30 cellular contexts compared by ENCODE assay signal in the genomic region with DNA sequence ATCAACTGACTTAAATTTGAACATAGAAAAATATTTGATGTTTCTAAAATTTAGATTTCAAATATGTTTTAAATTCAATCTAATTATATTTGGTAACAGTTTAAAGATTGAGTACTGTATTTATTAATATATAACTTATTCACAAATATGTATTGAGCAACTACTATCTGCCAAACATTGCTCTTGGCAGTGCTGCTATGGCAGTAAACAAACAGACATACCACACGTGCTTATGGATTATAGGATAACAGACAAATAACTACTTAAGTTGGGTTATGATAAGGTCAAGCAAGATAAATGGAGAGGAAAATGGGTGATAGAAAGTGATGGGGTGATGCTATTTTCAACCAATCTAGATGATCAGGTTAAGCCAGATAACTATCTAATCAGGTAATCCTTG.
"Had no signal": no experiment of that assay in that cellular context is flagged by ENCODE, and none has a peak within 500 bp of the region (broad histone marks: within the 10 kb centered on the region; RNA-seq: fewer than 3 reads in every experiment).

No MANE protein-coding gene starts in this region.

- H3K27ac Mint-ChIP-seq: activated CD4-positive, alpha-beta memory T cell treated with anti-CD3 and anti-CD28 coated beads, Interleukin-2, amount 10 ng/mL, durations not matched to agents 7 days and 5 days; activated CD4-positive, alpha-beta T cell treated with anti-CD3 and anti-CD28 coated beads, Interleukin-2, amount 10 ng/mL, durations not matched to agents 7 days and 5 days; activated naive CD8-positive, alpha-beta T cell; activated T-helper 17 cell treated with anti-CD3 and anti-CD28 coated beads, Interleukin-2, amount 50 U/mL, for 72 hours; dendritic cell treated with granulocyte-macrophage colony-stimulating factor and Interleukin-4, amounts not matched to agents 40 ng/mL and 50 ng/mL, for 4 days; endodermal cell; WTC11 had no signal

- ATAC-seq: activated T-cell treated with anti-CD3 and anti-CD28 coated beads, Interleukin-2, amount 50 U/mL, for 4 hours; activated T-helper 17 cell treated with anti-CD3 and anti-CD28 coated beads, Interleukin-2, amount 50 U/mL, for 72 hours; esophagus mucosa; WTC11 had no signal

- H3K9me3 Mint-ChIP-seq: endodermal cell had no signal

- H3K4me1 Mint-ChIP-seq: activated CD4-positive, alpha-beta memory T cell treated with anti-CD3 and anti-CD28 coated beads, Interleukin-2, amount 10 ng/mL, durations not matched to agents 7 days and 5 days; activated CD4-positive, alpha-beta T cell treated with anti-CD3 and anti-CD28 coated beads, Interleukin-2, amount 10 ng/mL, durations not matched to agents 7 days and 5 days; activated T-helper 17 cell treated with anti-CD3 and anti-CD28 coated beads, Interleukin-2, amount 50 U/mL, for 72 hours; central memory CD8-positive, alpha-beta T cell; WTC11 had no signal

- H3K36me3 Mint-ChIP-seq: activated naive CD8-positive, alpha-beta T cell; WTC11 had no signal

- H3K4me3 ChIP-seq: adrenal gland, coronary artery, dorsolateral prefrontal cortex had no signal

- H3K27me3 ChIP-seq: adrenal gland, brain microvascular endothelial cell, dorsolateral prefrontal cortex had no signal

- H3K4me3 Mint-ChIP-seq: activated CD4-positive, alpha-beta memory T cell treated with anti-CD3 and anti-CD28 coated beads, Interleukin-2, amount 10 ng/mL, durations not matched to agents 7 days and 5 days; activated CD4-positive, alpha-beta T cell treated with anti-CD3 and anti-CD28 coated beads, Interleukin-2, amount 10 ng/mL, durations not matched to agents 7 days and 5 days; activated naive CD8-positive, alpha-beta T cell; activated T-cell treated with anti-CD3 and anti-CD28 coated beads, Interleukin-2, amount 50 U/mL, for 4 hours; activated T-helper 17 cell treated with anti-CD3 and anti-CD28 coated beads, Interleukin-2, amount 50 U/mL, for 72 hours; central memory CD8-positive, alpha-beta T cell; dendritic cell treated with granulocyte-macrophage colony-stimulating factor and Interleukin-4, amounts not matched to agents 40 ng/mL and 50 ng/mL, for 4 days; endodermal cell; WTC11 had no signal

- H3K9me3 ChIP-seq: adrenal gland had no signal

- DNase-seq: activated CD4-positive, alpha-beta memory T cell treated with anti-CD3 and anti-CD28 coated beads, Interleukin-2, amount 10 ng/mL, durations not matched to agents 7 days and 5 days; activated CD4-positive, alpha-beta T cell treated with anti-CD3 and anti-CD28 coated beads for 1 hour; activated CD4-positive, alpha-beta T cell treated with anti-CD3 and anti-CD28 coated beads for 4 hours; activated CD4-positive, alpha-beta T cell treated with anti-CD3 and anti-CD28 coated beads, Interleukin-2, amount 10 ng/mL, durations not matched to agents 7 days and 5 days; activated CD4-positive, alpha-beta T cell treated with anti-CD3 and anti-CD28 coated beads, Interleukin-2, amount 50 U/mL, for 4 hours; activated CD8-positive, alpha-beta memory T cell treated with anti-CD3 and anti-CD28 coated beads, Interleukin-2, amount 50 U/mL, for 48 hours; activated effector memory CD4-positive, alpha-beta T cell treated with Interleukin-2 at 50 U/mL for 16 hours; activated gamma-delta T cell treated with Interleukin-2 at 50 U/mL for 16 hours; activated naive CD4-positive, alpha-beta T cell treated with anti-CD3 and anti-CD28 coated beads, Interleukin-2, amount 50 U/mL, for 16 hours; activated naive CD4-positive, alpha-beta T cell treated with Interleukin-2 at 50 U/mL for 16 hours; activated T-cell treated with anti-CD3 and anti-CD28 coated beads for 4 hours; activated T-cell treated with anti-CD3 and anti-CD28 coated beads, Interleukin-2, amount 50 U/mL, for 4 hours; adrenal gland; brain microvascular endothelial cell; dorsolateral prefrontal cortex; effector memory CD4-positive, alpha-beta T cell; endodermal cell; foreskin fibroblast; head of caudate nucleus; T-helper 2 cell had no signal

- H3K27ac ChIP-seq: adrenal gland, brain microvascular endothelial cell, coronary artery, dorsolateral prefrontal cortex, VCaP had no signal

- FAIRE-seq: astrocyte, bronchial epithelial cell had no signal

- H3K27me3 Mint-ChIP-seq: activated CD4-positive, alpha-beta memory T cell treated with anti-CD3 and anti-CD28 coated beads, Interleukin-2, amount 10 ng/mL, durations not matched to agents 7 days and 5 days; activated CD4-positive, alpha-beta T cell treated with anti-CD3 and anti-CD28 coated beads, Interleukin-2, amount 10 ng/mL, durations not matched to agents 7 days and 5 days; activated naive CD8-positive, alpha-beta T cell; activated T-helper 17 cell treated with anti-CD3 and anti-CD28 coated beads, Interleukin-2, amount 50 U/mL, for 72 hours; central memory CD8-positive, alpha-beta T cell; dendritic cell treated with granulocyte-macrophage colony-stimulating factor and Interleukin-4, amounts not matched to agents 40 ng/mL and 50 ng/mL, for 4 days had no signal

- H3K36me3 ChIP-seq: adrenal gland, brain microvascular endothelial cell had no signal

- H3K4me1 ChIP-seq: adrenal gland had no signal
